Comparison of ENCODE assay signal across 30 cellular contexts in genomic region chr17:52947418-52947817, GRCh38.
DNase-seq lines count a peak whose midpoint lies in the region; ATAC-seq and TF ChIP-seq lines count a peak whose summit lies in the region.
"Had no signal": no experiment of that assay in that cellular context is flagged by ENCODE, and none has a peak within 500 bp of the region (broad histone marks: within the 10 kb centered on the region; RNA-seq: fewer than 3 reads in every experiment).

No MANE protein-coding gene starts in this region.

- H3F3A ChIP-seq in SK-N-SH (replicated peaks; ENCODE audit: insufficient read depth) = no peaks in the 10 kb centered on the region

- H3K4me2 ChIP-seq in SK-N-SH = no peak overlapping the region
- H3K4me2 ChIP-seq: A549; BLaER1; BLaER1 treated with 17β-estradiol and CSF1 and Interleukin-3, amounts not matched to agents 10 nM and 100 nM had no signal

- 18% methylated on average over 3 of the region's 3 CpGs for WGBS in SK-N-SH (ENCODE audit: low lambda C conversion rate)

- no peak for TF ChIP-seq RAD21 in SK-N-SH (IDR thresholded peaks at IDR 0.05; ENCODE audit: low read length)

- H3K9me3 Mint-ChIP-seq in activated naive CD4-positive, alpha-beta T cell treated with anti-CD3 and anti-CD28 coated beads for 36 hours = peaks cover 8% of the 10 kb centered on the region

- no peak overlapping the region for H3K9ac ChIP-seq in SK-N-SH
- H3K9ac ChIP-seq: BLaER1; BLaER1 treated with 17β-estradiol and CSF1 and Interleukin-3, amounts not matched to agents 10 nM and 100 nM had no signal

- H3K27ac ChIP-seq in SK-N-SH (ENCODE audit: low read depth in 2 of 2, low read length in 1 of 2) = no peak overlapping the region
- H3K27ac ChIP-seq: 22Rv1; A549; BLaER1; BLaER1 treated with 17β-estradiol and CSF1 and Interleukin-3, amounts not matched to agents 10 nM and 100 nM; C4-2B had no signal

- no peaks in the 10 kb centered on the region for H3K9me3 ChIP-seq in SK-N-SH
- H3K9me3 ChIP-seq: BE2C; BLaER1; BLaER1 treated with 17β-estradiol and CSF1 and Interleukin-3, amounts not matched to agents 10 nM and 100 nM; Caco-2 had no signal

- TF ChIP-seq CTCF in SK-N-SH (IDR thresholded peaks at IDR 0.05) = no peak

- H4K20me1 ChIP-seq in SK-N-SH (ENCODE audit: insufficient read depth) = no peaks in the 10 kb centered on the region
- H4K20me1 ChIP-seq: BLaER1; BLaER1 treated with 17β-estradiol and CSF1 and Interleukin-3, amounts not matched to agents 10 nM and 100 nM had no signal

- POLR2A ChIA-PET in SK-N-SH (lab: Yijun Ruan, JAX) = no interaction called here

- no peaks in the 10 kb centered on the region for H3K27me3 Mint-ChIP-seq in activated naive CD4-positive, alpha-beta T cell treated with anti-CD3 and anti-CD28 coated beads for 36 hours (ENCODE audit: low read depth)
- H3K27me3 Mint-ChIP-seq: B cell; CD4-positive, alpha-beta memory T cell; CD4-positive, alpha-beta T cell; CD4-positive, CD25-positive, alpha-beta regulatory T cell; CD8-positive, alpha-beta memory T cell had no signal

- CTCF ChIA-PET in SK-N-SH (lab: Yijun Ruan, JAX) = interaction anchor here (1.3 to 1.6 kb wide), 3 partner anchors 9 to 84 kb away, joined by 3 to 5 read pairs (median 3); no protein-coding TSS in a partner anchor
- CTCF ChIA-PET in activated naive CD4-positive, alpha-beta T cell treated with anti-CD3 and anti-CD28 coated beads for 36 hours (lab: Charles Lee) = interaction anchor here (0.6 kb wide), 1 partner anchor 236 kb away, joined by 3 read pairs; no protein-coding TSS in a partner anchor

- H2AFZ ChIP-seq in SK-N-SH (ENCODE audit: low read depth) = no peak overlapping the region

- intact Hi-C loops in activated naive CD4-positive, alpha-beta T cell treated with anti-CD3 and anti-CD28 coated beads for 36 hours (cut with micrococcal nuclease) = no loop called here

- no peak for ATAC-seq in SK-N-SH treated with all-trans-retinoic acid at 6 μM for 48 hours
- ATAC-seq: A549; CD8-positive, alpha-beta T cell had no signal

- H3K79me2 ChIP-seq in SK-N-SH (ENCODE audit: insufficient read depth) = no peaks in the 10 kb centered on the region

- H3K36me3 ChIP-seq in SK-N-SH (replicated peaks in 1 of 2; ENCODE audit: control insufficient read depth in 1 of 2, insufficient read depth in 2 of 2, low read length in 1 of 2) = no peaks in the 10 kb centered on the region
- H3K36me3 ChIP-seq: BE2C; BLaER1; BLaER1 treated with 17β-estradiol and CSF1 and Interleukin-3, amounts not matched to agents 10 nM and 100 nM had no signal

- H3K4me1 Mint-ChIP-seq in activated naive CD4-positive, alpha-beta T cell treated with anti-CD3 and anti-CD28 coated beads for 36 hours (ENCODE audit: low read depth) = no peaks in the 10 kb centered on the region
- H3K4me1 Mint-ChIP-seq: B cell; CD14-positive monocyte; CD4-positive, alpha-beta memory T cell; CD4-positive, CD25-positive, alpha-beta regulatory T cell; CD8-positive, alpha-beta memory T cell had no signal

- H3K27me3 ChIP-seq in SK-N-SH (ENCODE audit: insufficient read depth) = no peaks in the 10 kb centered on the region
- H3K27me3 ChIP-seq: BE2C; BLaER1; BLaER1 treated with 17β-estradiol and CSF1 and Interleukin-3, amounts not matched to agents 10 nM and 100 nM had no signal

- no peak overlapping the region for H3K27ac Mint-ChIP-seq in activated naive CD4-positive, alpha-beta T cell treated with anti-CD3 and anti-CD28 coated beads for 36 hours
- H3K27ac Mint-ChIP-seq: B cell; CD14-positive monocyte; CD4-positive, alpha-beta memory T cell; CD4-positive, alpha-beta T cell; CD4-positive, CD25-positive, alpha-beta regulatory T cell; CD8-positive, alpha-beta memory T cell; CD8-positive, alpha-beta T cell had no signal

- DNase-seq in SK-N-SH = no peak
- peak; percentile 46 for DNase-seq in NCI-H524 treated with DMSO at 0.1 percent for 48 hours (lab: John Stamatoyannopoulos, UW)
- peak; percentile 13 for DNase-seq in SK-N-DZ (ENCODE audit: low spot score)
- no peak for DNase-seq in activated naive CD4-positive, alpha-beta T cell treated with anti-CD3 and anti-CD28 coated beads for 36 hours
- DNase-seq in stimulated activated CD4-positive, alpha-beta T cell treated with anti-CD3 and anti-CD28 coated beads, Interleukin-1b, Interleukin-23, amount 100 ng/mL, for 48 hours = no peak
- DNase-seq: 8988T; ACHN; AML-193; BE2C; C1 segment of cervical spinal cord; Caco-2; Calu3; CD4-positive, alpha-beta memory T cell; CD4-positive, alpha-beta T cell; CD4-positive, CD25-positive, alpha-beta regulatory T cell; CD8-positive, alpha-beta memory T cell; CD8-positive, alpha-beta T cell; COR-L47; DMS 273 treated with DMSO at 0.1 percent for 48 hours; DMS79; DND-41; EL had no signal

- H3K4me3 Mint-ChIP-seq in activated naive CD4-positive, alpha-beta T cell treated with anti-CD3 and anti-CD28 coated beads for 36 hours = no peak overlapping the region
- H3K4me3 Mint-ChIP-seq: B cell; CD14-positive monocyte; CD4-positive, alpha-beta memory T cell; CD4-positive, alpha-beta T cell; CD4-positive, CD25-positive, alpha-beta regulatory T cell; CD8-positive, alpha-beta memory T cell; CD8-positive, alpha-beta T cell had no signal

- no peaks in the 10 kb centered on the region for H3K36me3 Mint-ChIP-seq in activated naive CD4-positive, alpha-beta T cell treated with anti-CD3 and anti-CD28 coated beads for 36 hours (ENCODE audit: low read depth)
- H3K36me3 Mint-ChIP-seq: CD14-positive monocyte; CD4-positive, alpha-beta memory T cell; CD4-positive, CD25-positive, alpha-beta regulatory T cell; CD8-positive, alpha-beta memory T cell; CD8-positive, alpha-beta T cell had no signal

- H3K4me3 ChIP-seq in SK-N-SH (ENCODE audit: low read depth in 2 of 2, low read length in 1 of 2) = no peak overlapping the region
- H3K4me3 ChIP-seq: A549; BLaER1; BLaER1 treated with 17β-estradiol and CSF1 and Interleukin-3, amounts not matched to agents 10 nM and 100 nM had no signal

- H3K4me1 ChIP-seq in SK-N-SH (ENCODE audit: control insufficient read depth in 1 of 2, insufficient read depth in 2 of 2, low read depth in 1 of 2, low read length in 1 of 2) = no peaks in the 10 kb centered on the region
- H3K4me1 ChIP-seq: A549; BLaER1; BLaER1 treated with 17β-estradiol and CSF1 and Interleukin-3, amounts not matched to agents 10 nM and 100 nM; Caco-2 had no signal

- no peaks in the 10 kb centered on the region for H3K9me2 ChIP-seq in SK-N-SH

- TF ChIP-seq EP300 in SK-N-SH (IDR thresholded peaks at IDR 0.05; ENCODE audit: borderline replicate concordance in 1 of 2, low read depth in 1 of 2, low read length in 1 of 2) = no peak

TF ChIP-seq in SK-N-SH treated with all-trans-retinoic acid at 6 μM for 48 hours, 23 proteins besides CTCF, POLR2A, EP300 and RAD21:
- TF ChIP-seq, protein P1, sequence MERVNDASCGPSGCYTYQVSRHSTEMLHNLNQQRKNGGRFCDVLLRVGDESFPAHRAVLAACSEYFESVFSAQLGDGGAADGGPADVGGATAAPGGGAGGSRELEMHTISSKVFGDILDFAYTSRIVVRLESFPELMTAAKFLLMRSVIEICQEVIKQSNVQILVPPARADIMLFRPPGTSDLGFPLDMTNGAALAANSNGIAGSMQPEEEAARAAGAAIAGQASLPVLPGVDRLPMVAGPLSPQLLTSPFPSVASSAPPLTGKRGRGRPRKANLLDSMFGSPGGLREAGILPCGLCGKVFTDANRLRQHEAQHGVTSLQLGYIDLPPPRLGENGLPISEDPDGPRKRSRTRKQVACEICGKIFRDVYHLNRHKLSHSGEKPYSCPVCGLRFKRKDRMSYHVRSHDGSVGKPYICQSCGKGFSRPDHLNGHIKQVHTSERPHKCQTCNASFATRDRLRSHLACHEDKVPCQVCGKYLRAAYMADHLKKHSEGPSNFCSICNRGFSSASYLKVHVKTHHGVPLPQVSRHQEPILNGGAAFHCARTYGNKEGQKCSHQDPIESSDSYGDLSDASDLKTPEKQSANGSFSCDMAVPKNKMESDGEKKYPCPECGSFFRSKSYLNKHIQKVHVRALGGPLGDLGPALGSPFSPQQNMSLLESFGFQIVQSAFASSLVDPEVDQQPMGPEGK (CRISPR knock-in tag; IDR thresholded peaks at IDR 0.05; ENCODE audit: borderline replicate concordance) = no peak
- TF ChIP-seq ISL1 (CRISPR knock-in tag; IDR thresholded peaks at IDR 0.05) = peak; percentile 94

TF ChIP-seq in SK-N-SH, 30 proteins besides CTCF, POLR2A, EP300 and RAD21 (continues in another document):
- TF ChIP-seq ZBTB33 (IDR thresholded peaks at IDR 0.05; ENCODE audit: borderline replicate concordance, low read depth) = no peak
- TF ChIP-seq TCF12 (IDR thresholded peaks at IDR 0.05) = no peak
- no peak for TF ChIP-seq GATA2 (CRISPR knock-in tag; IDR thresholded peaks at IDR 0.05)
- TF ChIP-seq SIN3A (IDR thresholded peaks at IDR 0.05; ENCODE audit: borderline replicate concordance, low read depth, low read length) = no peak
- TF ChIP-seq YY1 (IDR thresholded peaks at IDR 0.05; ENCODE audit: low read depth) = no peak
- TF ChIP-seq RFX5 (IDR thresholded peaks at IDR 0.05; ENCODE audit: low read length) = no peak
- TF ChIP-seq GABPA (IDR thresholded peaks at IDR 0.05; ENCODE audit: low read depth) = no peak
- TF ChIP-seq, protein P2, sequence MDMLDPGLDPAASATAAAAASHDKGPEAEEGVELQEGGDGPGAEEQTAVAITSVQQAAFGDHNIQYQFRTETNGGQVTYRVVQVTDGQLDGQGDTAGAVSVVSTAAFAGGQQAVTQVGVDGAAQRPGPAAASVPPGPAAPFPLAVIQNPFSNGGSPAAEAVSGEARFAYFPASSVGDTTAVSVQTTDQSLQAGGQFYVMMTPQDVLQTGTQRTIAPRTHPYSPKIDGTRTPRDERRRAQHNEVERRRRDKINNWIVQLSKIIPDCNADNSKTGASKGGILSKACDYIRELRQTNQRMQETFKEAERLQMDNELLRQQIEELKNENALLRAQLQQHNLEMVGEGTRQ (IDR thresholded peaks at IDR 0.05; ENCODE audit: borderline replicate concordance, low read depth, low read length) = no peak
- TF ChIP-seq FOXJ3 (CRISPR knock-in tag; IDR thresholded peaks at IDR 0.05) = no peak

Comparison
In these comparisons a context has a peak if more than half of its experiments do, and no peak if none do; other contexts are left out.
1. DNase-seq: peak in NCI-H524 treated with DMSO at 0.1 percent for 48 hours (single experiment) and SK-N-DZ (single experiment); none in SK-N-SH (single experiment), activated naive CD4-positive, alpha-beta T cell treated with anti-CD3 and anti-CD28 coated beads for 36 hours (single experiment) and stimulated activated CD4-positive, alpha-beta T cell treated with anti-CD3 and anti-CD28 coated beads, Interleukin-1b, Interleukin-23, amount 100 ng/mL, for 48 hours (single experiment).